ENCODE assay signal across 24 cellular contexts in genomic region chr9:13128266-13128825, GRCh38.
"Had no signal": no experiment of that assay in that cellular context is flagged by ENCODE, and none has a peak within 500 bp of the region (broad histone marks: within the 10 kb centered on the region; RNA-seq: fewer than 3 reads in every experiment).

No MANE protein-coding gene starts in this region.

- H3K27me3 Mint-ChIP-seq: activated CD4-positive, alpha-beta T cell treated with anti-CD3 and anti-CD28 coated beads, Interleukin-2, amount 10 ng/mL, durations not matched to agents 7 days and 5 days; activated CD8-positive, alpha-beta memory T cell treated with anti-CD3 and anti-CD28 coated beads, Interleukin-2, amount 10 ng/mL, durations not matched to agents 7 days and 5 days; activated CD8-positive, alpha-beta T cell treated with anti-CD3 and anti-CD28 coated beads for 36 hours; activated naive CD4-positive, alpha-beta T cell treated with anti-CD3 and anti-CD28 coated beads, Interleukin-2, amount 50 U/mL, for 24 hours; effector memory CD8-positive, alpha-beta T cell had no signal

- H3K4me3 Mint-ChIP-seq: activated CD4-positive, alpha-beta T cell treated with anti-CD3 and anti-CD28 coated beads, Interleukin-2, amount 10 ng/mL, durations not matched to agents 7 days and 5 days; activated CD8-positive, alpha-beta memory T cell treated with anti-CD3 and anti-CD28 coated beads, Interleukin-2, amount 10 ng/mL, durations not matched to agents 7 days and 5 days; activated CD8-positive, alpha-beta T cell treated with anti-CD3 and anti-CD28 coated beads for 36 hours; activated naive CD4-positive, alpha-beta T cell treated with anti-CD3 and anti-CD28 coated beads, Interleukin-2, amount 50 U/mL, for 24 hours; effector memory CD8-positive, alpha-beta T cell; nephron progenitor cell had no signal

- ATAC-seq: activated CD8-positive, alpha-beta memory T cell treated with anti-CD3 and anti-CD28 coated beads, Interleukin-2, amount 10 ng/mL, durations not matched to agents 7 days and 5 days; activated CD8-positive, alpha-beta T cell treated with anti-CD3 and anti-CD28 coated beads for 36 hours; effector memory CD8-positive, alpha-beta T cell; left ventricle myocardium superior; right cardiac atrium; stimulated activated naive CD8-positive, alpha-beta T cell treated with anti-CD3 and anti-CD28 coated beads, Interleukin-15, Interleukin-2, amounts not matched to agents 100 U/mL and 50 U/mL, for 24 hours had no signal

- H3K4me1 Mint-ChIP-seq: activated CD4-positive, alpha-beta T cell treated with anti-CD3 and anti-CD28 coated beads, Interleukin-2, amount 10 ng/mL, durations not matched to agents 7 days and 5 days; activated CD8-positive, alpha-beta memory T cell treated with anti-CD3 and anti-CD28 coated beads, Interleukin-2, amount 10 ng/mL, durations not matched to agents 7 days and 5 days; activated naive CD4-positive, alpha-beta T cell treated with anti-CD3 and anti-CD28 coated beads, Interleukin-2, amount 50 U/mL, for 24 hours; nephron progenitor cell had no signal

- H3K27ac Mint-ChIP-seq: activated CD4-positive, alpha-beta T cell treated with anti-CD3 and anti-CD28 coated beads, Interleukin-2, amount 10 ng/mL, durations not matched to agents 7 days and 5 days; activated CD8-positive, alpha-beta memory T cell treated with anti-CD3 and anti-CD28 coated beads, Interleukin-2, amount 10 ng/mL, durations not matched to agents 7 days and 5 days; activated CD8-positive, alpha-beta T cell treated with anti-CD3 and anti-CD28 coated beads for 36 hours; activated naive CD4-positive, alpha-beta T cell treated with anti-CD3 and anti-CD28 coated beads, Interleukin-2, amount 50 U/mL, for 24 hours; effector memory CD8-positive, alpha-beta T cell had no signal

- H3K9me3 Mint-ChIP-seq: activated CD4-positive, alpha-beta T cell treated with anti-CD3 and anti-CD28 coated beads, Interleukin-2, amount 10 ng/mL, durations not matched to agents 7 days and 5 days; activated CD8-positive, alpha-beta T cell treated with anti-CD3 and anti-CD28 coated beads for 36 hours; nephron progenitor cell had no signal

- H3K36me3 Mint-ChIP-seq: activated CD8-positive, alpha-beta memory T cell treated with anti-CD3 and anti-CD28 coated beads, Interleukin-2, amount 10 ng/mL, durations not matched to agents 7 days and 5 days; activated naive CD4-positive, alpha-beta T cell treated with anti-CD3 and anti-CD28 coated beads, Interleukin-2, amount 50 U/mL, for 24 hours had no signal

- DNase-seq: activated CD4-positive, alpha-beta T cell treated with anti-CD3 and anti-CD28 coated beads, Interleukin-2, amount 10 ng/mL, durations not matched to agents 7 days and 5 days; activated CD4-positive, CD25-positive, alpha-beta regulatory T cell treated with anti-CD3 and anti-CD28 coated beads, Interleukin-2, amount 50 U/mL, for 72 hours; activated CD8-positive, alpha-beta memory T cell treated with anti-CD3 and anti-CD28 coated beads, Interleukin-2, amount 10 ng/mL, durations not matched to agents 7 days and 5 days; activated CD8-positive, alpha-beta T cell treated with anti-CD3 and anti-CD28 coated beads for 36 hours; activated gamma-delta T cell treated with Interleukin-2 at 50 U/mL for 16 hours; activated T-cell treated with anti-CD3 and anti-CD28 coated beads for 4 hours; adrenal gland; central memory CD4-positive, alpha-beta T cell; dermis blood vessel endothelial cell; effector memory CD8-positive, alpha-beta T cell; foreskin melanocyte; glutamatergic neuron; hippocampal formation; left ventricle myocardium superior; mammary epithelial cell; nephron progenitor cell; right cardiac atrium; stimulated activated CD4-positive, alpha-beta T cell treated with anti-CD3 and anti-CD28 coated beads, Interleukin-12 subunit alpha, Interleukin-12 subunit beta, amount 100 ng/mL, for 4 hours; stimulated activated CD4-positive, alpha-beta T cell treated with anti-CD3 and anti-CD28 coated beads, Interleukin-4, amount 100 ng/mL, for 4 hours; stimulated activated naive CD8-positive, alpha-beta T cell treated with anti-CD3 and anti-CD28 coated beads, Interleukin-15, Interleukin-2, amounts not matched to agents 100 U/mL and 50 U/mL, for 24 hours; substantia nigra; thyroid gland; WERI-Rb-1 had no signal
